18 cellular contexts compared by ENCODE assay signal in genomic region chr11:130874396-130874795, GRCh38. TPM values are rescaled to one million over a fixed set of nuclear protein-coding genes. Genes with fewer than 3 reads are reported as not detected.
DNase-seq lines count a peak whose midpoint lies in the region; ATAC-seq, FAIRE-seq and TF ChIP-seq lines count a peak whose summit lies in the region.
"Had no signal": no experiment of that assay in that cellular context is flagged by ENCODE, and none has a peak within 500 bp of the region (broad histone marks: within the 10 kb centered on the region; RNA-seq: fewer than 3 reads in every experiment).

No MANE protein-coding gene starts in this region.

- H3K9ac ChIP-seq in astrocyte (ENCODE audit: low read length) (peak overlapping the region; percentile 77), keratinocyte (ENCODE audit: control insufficient read depth, extremely low read depth, insufficient read depth, low read length) (no peak overlapping the region)

- H2AFZ ChIP-seq in astrocyte (ENCODE audit: low read depth, low read length), result no peak overlapping the region
- no peak overlapping the region for H2AFZ ChIP-seq in keratinocyte (ENCODE audit: control insufficient read depth, low read length)
- H2AFZ ChIP-seq: hepatocyte had no signal

- H3K4me3 ChIP-seq in astrocyte (ENCODE audit: insufficient read depth, low read depth, low read length), result no peak overlapping the region
- H3K4me3 ChIP-seq in keratinocyte (ENCODE audit: control insufficient read depth in 2 of 3, extremely low read depth in 1 of 3, insufficient read depth in 2 of 3, low read depth in 1 of 3, low read length in 3 of 3), result no peak overlapping the region
- H3K4me3 ChIP-seq: hepatocyte, prostate gland had no signal

- peak overlapping the region; percentile 34 for H3K27ac Mint-ChIP-seq in activated CD4-positive, alpha-beta T cell treated with anti-CD3 and anti-CD28 coated beads for 36 hours
- peak overlapping the region; percentile 81 for H3K27ac Mint-ChIP-seq in astrocyte (ENCODE audit: unreplicated experiment)
- H3K27ac Mint-ChIP-seq: activated CD4-positive, alpha-beta memory T cell treated with anti-CD3 and anti-CD28 coated beads for 36 hours had no signal

- peak; percentile 5 for FAIRE-seq in astrocyte (lab: Jason Lieb, UNC)
- FAIRE-seq in keratinocyte (lab: Jason Lieb, UNC), result no peak

- H3K27me3 ChIP-seq in astrocyte (ENCODE audit: insufficient read depth, low read length), result no peaks in the 10 kb centered on the region
- H3K27me3 ChIP-seq in keratinocyte (ENCODE audit: control insufficient read depth, extremely low read depth, insufficient read depth, low read length), result no peaks in the 10 kb centered on the region
- H3K27me3 ChIP-seq: hepatocyte had no signal

- peaks cover 40% of the 10 kb centered on the region for H3K36me3 ChIP-seq in astrocyte (ENCODE audit: insufficient read depth, low read length)
- peaks cover 22 to 28% of the 10 kb centered on the region in 2 experiments for H3K36me3 ChIP-seq in keratinocyte (ENCODE audit: control insufficient read depth in 2 of 2, extremely low read depth in 1 of 2, insufficient read depth in 2 of 2, low read length in 2 of 2)

- H3K4me2 ChIP-seq in astrocyte (ENCODE audit: low read length), result peak overlapping the region; percentile 42
- no peak overlapping the region for H3K4me2 ChIP-seq in keratinocyte (ENCODE audit: control insufficient read depth, extremely low read depth, insufficient read depth, low read depth, low read length)
- H3K4me2 ChIP-seq: hepatocyte had no signal

- intact Hi-C loops in activated CD4-positive, alpha-beta T cell treated with anti-CD3 and anti-CD28 coated beads for 36 hours (cut with DNase I, micrococcal nuclease), result no loop called here

- no peak overlapping the region for H3K4me3 Mint-ChIP-seq in activated CD4-positive, alpha-beta T cell treated with anti-CD3 and anti-CD28 coated beads for 36 hours
- no peak overlapping the region for H3K4me3 Mint-ChIP-seq in astrocyte (ENCODE audit: unreplicated experiment)
- H3K4me3 Mint-ChIP-seq: activated CD4-positive, alpha-beta memory T cell treated with anti-CD3 and anti-CD28 coated beads for 36 hours; CD4-positive, CD25-positive, alpha-beta regulatory T cell; naive B cell had no signal

- peaks cover 4% of the 10 kb centered on the region for H3K9me1 ChIP-seq in keratinocyte (ENCODE audit: control insufficient read depth, extremely low read depth, insufficient read depth, low read length)

- H3K79me2 ChIP-seq in astrocyte (ENCODE audit: insufficient read depth, low read length), result no peaks in the 10 kb centered on the region
- no peaks in the 10 kb centered on the region for H3K79me2 ChIP-seq in keratinocyte (ENCODE audit: control insufficient read depth, insufficient read depth, low read length)
- H3K79me2 ChIP-seq: hepatocyte had no signal

- peak; percentile 26 for ATAC-seq in activated CD4-positive, alpha-beta T cell treated with anti-CD3 and anti-CD28 coated beads for 36 hours
- no peak for ATAC-seq in GM18907 (IDR thresholded peaks at IDR 0.05; ENCODE audit: unreplicated experiment)
- ATAC-seq: left lobe of liver had no signal

- H3K27ac ChIP-seq in astrocyte (ENCODE audit: low read depth, low read length) (peak overlapping the region; percentile 97), keratinocyte (ENCODE audit: control insufficient read depth, insufficient read depth, low read length) (peak overlapping the region; percentile 62), temporal lobe (ENCODE audit: low read depth, low read length) (peak overlapping the region; percentile 84)
- H3K27ac ChIP-seq: 22Rv1, hepatocyte, prostate gland had no signal

- dilution Hi-C loops in keratinocyte (cut with MboI; ENCODE audit: extremely low pct_ligation_motif_present, low sequenced_read_pairs), result no loop called here

- H3K9me3 Mint-ChIP-seq in activated CD4-positive, alpha-beta T cell treated with anti-CD3 and anti-CD28 coated beads for 36 hours (ENCODE audit: low read depth), result no peaks in the 10 kb centered on the region
- no peaks in the 10 kb centered on the region for H3K9me3 Mint-ChIP-seq in astrocyte (ENCODE audit: unreplicated experiment)
- H3K9me3 Mint-ChIP-seq: activated CD4-positive, alpha-beta memory T cell treated with anti-CD3 and anti-CD28 coated beads for 36 hours; naive B cell had no signal

- DNase-seq in activated CD4-positive, alpha-beta T cell treated with anti-CD3 and anti-CD28 coated beads for 36 hours, result no peak
- no peak for DNase-seq in activated CD4-positive, alpha-beta T cell treated with anti-CD3 and anti-CD28 coated beads for 1 hour
- DNase-seq in astrocyte (ENCODE audit: low read depth), result peak; percentile 41
- no peak for DNase-seq in keratinocyte (ENCODE audit: low read depth, low spot score)
- no peak for DNase-seq in NCI-H1930 (lab: John Stamatoyannopoulos, UW)
- no peak for DNase-seq in DMS153 (lab: John Stamatoyannopoulos, UW)
- DNase-seq: activated CD4-positive, alpha-beta memory T cell treated with anti-CD3 and anti-CD28 coated beads for 36 hours; CD4-positive, CD25-positive, alpha-beta regulatory T cell; Kasumi-1; naive B cell; NCI-H146; NCI-H510A had no signal

- POLR2A ChIA-PET in activated CD4-positive, alpha-beta T cell treated with anti-CD3 and anti-CD28 coated beads for 36 hours (lab: Charles Lee), result no interaction called here

- TF ChIP-seq CTCF in astrocyte (IDR thresholded peaks at IDR 0.05; ENCODE audit: insufficient read depth, low read depth, low read length), result no peak
- TF ChIP-seq CTCF in keratinocyte (optimal IDR thresholded peaks at IDR 0.05 in 1 of 3, IDR thresholded peaks at IDR 0.05 in 1 of 3, conservative IDR thresholded peaks at IDR 0.05 in 1 of 3; ENCODE audit: extremely low read depth in 1 of 3, insufficient read depth in 2 of 3, low read length in 3 of 3), result no peak

- H3K36me3 Mint-ChIP-seq in activated CD4-positive, alpha-beta T cell treated with anti-CD3 and anti-CD28 coated beads for 36 hours (ENCODE audit: low read depth), result peaks cover 40% of the 10 kb centered on the region
- H3K36me3 Mint-ChIP-seq in astrocyte (ENCODE audit: low read depth, unreplicated experiment), result peaks cover 26% of the 10 kb centered on the region

- peaks cover 7% of the 10 kb centered on the region for H3K4me1 Mint-ChIP-seq in activated CD4-positive, alpha-beta T cell treated with anti-CD3 and anti-CD28 coated beads for 36 hours
- H3K4me1 Mint-ChIP-seq in astrocyte (ENCODE audit: low read depth, unreplicated experiment), result peaks cover 27% of the 10 kb centered on the region
- H3K4me1 Mint-ChIP-seq: naive B cell had no signal

- CTCF ChIA-PET in activated CD4-positive, alpha-beta T cell treated with anti-CD3 and anti-CD28 coated beads for 36 hours (lab: Charles Lee), result no interaction called here

- H3K4me1 ChIP-seq in astrocyte (ENCODE audit: insufficient read depth, low read length), result peaks cover 42% of the 10 kb centered on the region
- peaks cover 31% of the 10 kb centered on the region for H3K4me1 ChIP-seq in keratinocyte (ENCODE audit: control insufficient read depth, extremely low read depth, insufficient read depth, low read length)
- H3K4me1 ChIP-seq: prostate gland had no signal

- H3K9me3 ChIP-seq in astrocyte (ENCODE audit: insufficient read depth, low read depth, low read length) (no peaks in the 10 kb centered on the region), keratinocyte (ENCODE audit: control insufficient read depth, low read depth, low read length) (no peaks in the 10 kb centered on the region)
- H3K9me3 ChIP-seq: prostate gland had no signal

- no peaks in the 10 kb centered on the region for H4K20me1 ChIP-seq in astrocyte (ENCODE audit: insufficient read depth, low read length)
- no peaks in the 10 kb centered on the region for H4K20me1 ChIP-seq in keratinocyte (ENCODE audit: control insufficient read depth, extremely low read depth, insufficient read depth, low read length)

- no peaks in the 10 kb centered on the region for H3K27me3 Mint-ChIP-seq in activated CD4-positive, alpha-beta T cell treated with anti-CD3 and anti-CD28 coated beads for 36 hours
- no peaks in the 10 kb centered on the region for H3K27me3 Mint-ChIP-seq in astrocyte (ENCODE audit: low read depth, unreplicated experiment)
- H3K27me3 Mint-ChIP-seq: activated CD4-positive, alpha-beta memory T cell treated with anti-CD3 and anti-CD28 coated beads for 36 hours; CD4-positive, CD25-positive, alpha-beta regulatory T cell; naive B cell had no signal

RNA-seq across cellular contexts. Expression of gene SNX19, which starts 41.9 kb away (rescaled TPM):
- 10 to 100 TPM; 22.7 to 29.5 TPM for total RNA-seq in activated CD4-positive, alpha-beta T cell treated with anti-CD3 and anti-CD28 coated beads for 36 hours
- total RNA-seq in astrocyte, result 45.6 and 48.4 TPM in 2 replicates
- polyA plus RNA-seq in keratinocyte, result 25.7 to 44.0 TPM (median 29.1 TPM) in 3 replicates
- 11.2 TPM for polyA plus RNA-seq in keratinocyte (2011; ENCODE audit: low read depth)
- 18.5 and 26.2 TPM in 2 replicates for polyA plus RNA-seq in keratinocyte (2011; cell fraction: cytosol; rRNA removed)
- 83.1 and 92.1 TPM in 2 replicates for polyA plus RNA-seq in keratinocyte (2011; cell fraction: nucleus; rRNA removed)
- polyA plus RNA-seq in keratinocyte (2012; ENCODE audit: low replicate concordance), result 20.9 and 29.7 TPM in 2 replicates
- polyA minus RNA-seq in keratinocyte, result 125 to 158 TPM (median 138 TPM) in 3 replicates
- polyA minus RNA-seq in keratinocyte (2011; cell fraction: cytosol; rRNA and poly(A)+ RNA removed), result 33.6 TPM
- 124 and 198 TPM in 2 replicates for polyA minus RNA-seq in keratinocyte (2011; cell fraction: nucleus; rRNA and poly(A)+ RNA removed)
- 44.3 TPM for total RNA-seq in temporal lobe
